Comparison of ENCODE assay signal across 13 cellular contexts in the genomic region with DNA sequence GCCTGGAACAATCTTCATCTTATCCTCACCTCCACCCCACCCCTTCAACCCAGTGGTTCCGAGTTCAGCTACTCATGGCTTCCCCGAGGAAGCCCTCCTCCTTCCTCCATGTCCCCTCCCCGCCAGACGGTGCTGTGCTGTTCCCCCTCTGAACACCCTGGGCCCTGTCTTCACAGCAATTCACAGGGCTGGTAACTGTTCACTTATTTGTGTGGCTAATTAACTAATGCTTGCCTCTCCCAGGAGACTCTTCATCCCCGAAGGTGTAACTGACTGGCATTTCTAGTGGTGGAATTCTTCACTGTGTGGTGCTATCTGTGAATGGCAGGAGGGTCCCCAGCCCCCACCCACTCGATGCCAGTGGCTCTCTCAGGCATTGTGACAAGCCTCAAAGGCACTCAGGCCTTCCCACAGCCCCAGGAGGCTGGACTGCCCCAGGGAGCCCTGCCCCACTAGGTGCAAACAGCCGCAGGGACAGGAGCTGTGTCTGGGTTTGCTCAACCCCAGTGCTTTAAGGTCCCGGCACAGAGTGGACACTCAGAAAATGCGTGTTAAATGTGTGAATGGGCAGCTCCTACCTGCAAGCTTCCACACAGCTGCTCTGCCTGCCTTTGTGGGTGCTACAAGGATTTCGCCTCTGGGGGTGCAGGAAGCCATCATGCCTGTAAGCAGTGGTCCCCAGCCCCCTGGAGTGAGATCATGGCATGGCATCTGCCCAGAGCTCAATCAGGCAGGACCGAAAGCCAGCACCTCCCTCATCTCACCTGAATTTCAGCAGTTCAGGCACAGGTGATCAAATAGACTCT.
DNase-seq lines count a peak whose midpoint lies in the region; ATAC-seq and TF ChIP-seq lines count a peak whose summit lies in the region.
"Had no signal": no experiment of that assay in that cellular context is flagged by ENCODE, and none has a peak within 500 bp of the region (broad histone marks: within the 10 kb centered on the region; RNA-seq: fewer than 3 reads in every experiment).

No MANE protein-coding gene starts in this region.

- H3K27ac ChIP-seq in KMS-11 (no peak overlapping the region), coronary artery (no peak overlapping the region)
- H3K27ac ChIP-seq: SJSA1 had no signal

- peaks cover 52% of the 10 kb centered on the region for H3K4me1 Mint-ChIP-seq in T-helper 2 cell treated with Interferon-gamma antibody and Interleukin-4, amounts not matched to agents 5 μg/mL and 100 μg/mL, for 36 hours (ENCODE audit: low read depth)
- peaks cover 3% of the 10 kb centered on the region for H3K4me1 Mint-ChIP-seq in progenitor cell of endocrine pancreas (ENCODE audit: low read depth)

- H3K4me3 Mint-ChIP-seq in T-helper 2 cell treated with Interferon-gamma antibody and Interleukin-4, amounts not matched to agents 5 μg/mL and 100 μg/mL, for 36 hours, result no peak overlapping the region
- no peak overlapping the region for H3K4me3 Mint-ChIP-seq in progenitor cell of endocrine pancreas (ENCODE audit: low read depth)

- TF ChIP-seq CTCF in KMS-11 (conservative IDR thresholded peaks at IDR 0.05; ENCODE audit: low read depth, low read length) (0 out of 2 replicates have a peak, but pooled peaks have one; percentile 17), coronary artery (IDR thresholded peaks at IDR 0.05) (no peak), progenitor cell of endocrine pancreas (IDR thresholded peaks at IDR 0.05; ENCODE audit: unreplicated experiment) (peak; percentile 32)

- H3K9ac ChIP-seq in KMS-11, result no peak overlapping the region

- H3K27ac Mint-ChIP-seq in T-helper 2 cell treated with Interferon-gamma antibody and Interleukin-4, amounts not matched to agents 5 μg/mL and 100 μg/mL, for 36 hours, result peak overlapping the region; percentile 47
- H3K27ac Mint-ChIP-seq in progenitor cell of endocrine pancreas, result no peak overlapping the region

- no peak for ATAC-seq in HG02970 (IDR thresholded peaks at IDR 0.05; ENCODE audit: low FRiP score, unreplicated experiment)
- ATAC-seq: left colon; naive thymus-derived CD8-positive, alpha-beta T cell had no signal

- no peaks in the 10 kb centered on the region for H3K9me3 Mint-ChIP-seq in T-helper 2 cell treated with Interferon-gamma antibody and Interleukin-4, amounts not matched to agents 5 μg/mL and 100 μg/mL, for 36 hours
- no peaks in the 10 kb centered on the region for H3K9me3 Mint-ChIP-seq in progenitor cell of endocrine pancreas (ENCODE audit: low read depth)
- H3K9me3 Mint-ChIP-seq: naive thymus-derived CD8-positive, alpha-beta T cell had no signal

- no peaks in the 10 kb centered on the region for H3K79me2 ChIP-seq in KMS-11 (ENCODE audit: insufficient read depth, low read depth)

- peaks cover 2% of the 10 kb centered on the region for H3K27me3 Mint-ChIP-seq in T-helper 2 cell treated with Interferon-gamma antibody and Interleukin-4, amounts not matched to agents 5 μg/mL and 100 μg/mL, for 36 hours (ENCODE audit: low read depth)
- peaks cover 9% of the 10 kb centered on the region for H3K27me3 Mint-ChIP-seq in progenitor cell of endocrine pancreas

- H3K27me3 ChIP-seq in KMS-11 (ENCODE audit: insufficient read depth, low read depth), result no peaks in the 10 kb centered on the region
- H3K27me3 ChIP-seq: SJSA1 had no signal

- H3K4me3 ChIP-seq in KMS-11 (IDR thresholded peaks at IDR 0.05; ENCODE audit: insufficient read depth, low read depth, low read length) (no peak overlapping the region), coronary artery (no peak overlapping the region)
- H3K4me3 ChIP-seq: SJSA1 had no signal

- H3K36me3 ChIP-seq in KMS-11 (ENCODE audit: insufficient read depth), result no peaks in the 10 kb centered on the region
- H3K36me3 ChIP-seq: SJSA1 had no signal

- no peak overlapping the region for H2AFZ ChIP-seq in KMS-11 (ENCODE audit: low read depth)

- H3K4me1 ChIP-seq in KMS-11 (ENCODE audit: low read depth, poor library complexity, severe bottlenecking), result peaks cover 21% of the 10 kb centered on the region
- H3K4me1 ChIP-seq: Caco-2 had no signal

- DNase-seq in T-helper 2 cell treated with Interferon-gamma antibody and Interleukin-4, amounts not matched to agents 5 μg/mL and 100 μg/mL, for 36 hours (ENCODE audit: low spot score), result no peak
- DNase-seq in T-helper 2 cell, result no peak
- DNase-seq in coronary artery (ENCODE audit: low spot score), result peak; percentile 63
- DNase-seq in progenitor cell of endocrine pancreas (ENCODE audit: low spot score, unreplicated experiment), result no peak
- no peak for DNase-seq in germinal center (ENCODE audit: low spot score)
- no peak for DNase-seq in pons (ENCODE audit: low spot score)
- DNase-seq: small intestine had no signal

- no peaks in the 10 kb centered on the region for H4K20me1 ChIP-seq in KMS-11 (ENCODE audit: insufficient read depth)

- H3K4me2 ChIP-seq in KMS-11, result no peak overlapping the region

- H3K36me3 Mint-ChIP-seq in T-helper 2 cell treated with Interferon-gamma antibody and Interleukin-4, amounts not matched to agents 5 μg/mL and 100 μg/mL, for 36 hours (ENCODE audit: low read depth), result peaks cover 2% of the 10 kb centered on the region
- H3K36me3 Mint-ChIP-seq in progenitor cell of endocrine pancreas (ENCODE audit: insufficient read depth), result no peaks in the 10 kb centered on the region
- H3K36me3 Mint-ChIP-seq: naive thymus-derived CD8-positive, alpha-beta T cell had no signal
